Comparison of ENCODE assay signal across 25 cellular contexts in genomic region chr20:45588800-45589199, GRCh38. TPM values are rescaled to one million over a fixed set of nuclear protein-coding genes. Genes with fewer than 3 reads are reported as not detected.
DNase-seq lines count a peak whose midpoint lies in the region; FAIRE-seq and TF ChIP-seq lines count a peak whose summit lies in the region.
"Had no signal": no experiment of that assay in that cellular context is flagged by ENCODE, and none has a peak within 500 bp of the region (broad histone marks: within the 10 kb centered on the region; RNA-seq: fewer than 3 reads in every experiment).

No MANE protein-coding gene starts in this region.

- in situ Hi-C loops in GM23248 (cut with MboI): no loop called here

- no peak overlapping the region for H2AFZ ChIP-seq in GM23248

- H3K4me3 ChIP-seq in GM23248 (no peak overlapping the region), bronchial epithelial cell (ENCODE audit: low read depth, low read length) (no peak overlapping the region)
- H3K4me3 ChIP-seq: BLaER1, HAP-1, Peyer's patch, SJSA1 had no signal

- peaks cover 4% of the 10 kb centered on the region; the same call in 1 of the 2 replicates for H3K4me1 ChIP-seq in GM23248 (ENCODE audit: insufficient read depth)
- H3K4me1 ChIP-seq: BLaER1, HAP-1, Peyer's patch, SJSA1 had no signal

- H3K9me2 ChIP-seq in GM23248 (ENCODE audit: insufficient read depth): no peaks in the 10 kb centered on the region

- no peaks in the 10 kb centered on the region for H3K79me2 ChIP-seq in GM23248 (ENCODE audit: insufficient read depth)

- H3K4me2 ChIP-seq in GM23248 (ENCODE audit: unreplicated experiment): no peak overlapping the region
- H3K4me2 ChIP-seq: BLaER1 had no signal

- no peaks in the 10 kb centered on the region for H3F3A ChIP-seq in GM23248 (ENCODE audit: insufficient read depth)

- FAIRE-seq in bronchial epithelial cell (lab: Jason Lieb, UNC): no peak
- no peak for FAIRE-seq in GM12892 (lab: Jason Lieb, UNC)
- FAIRE-seq: G401.6 had no signal

- no peak for TF ChIP-seq CTCF in bronchial epithelial cell (IDR thresholded peaks at IDR 0.05; ENCODE audit: insufficient read depth, low read length, severe bottlenecking)

- H3K36me3 ChIP-seq in GM23248 (ENCODE audit: low read depth) (no peaks in the 10 kb centered on the region), bronchial epithelial cell (ENCODE audit: control insufficient read depth, insufficient read depth, low read length) (no peaks in the 10 kb centered on the region)
- H3K36me3 ChIP-seq: BLaER1, HAP-1, Peyer's patch, SJSA1 had no signal

- H3K9ac ChIP-seq in GM23248: no peak overlapping the region
- H3K9ac ChIP-seq: BLaER1 had no signal

- peak; percentile 33 for DNase-seq in GM23248
- peak; percentile 8 for DNase-seq in NCI-H226
- peak; percentile 12 for DNase-seq in bronchial epithelial cell (ENCODE audit: low read depth)
- peak; percentile 7 for DNase-seq in myocyte (ENCODE audit: low read depth)
- DNase-seq in UCSD-AML1 (lab: John Stamatoyannopoulos, UW; ENCODE audit: unreplicated experiment): no peak
- no peak for DNase-seq in cardiac septum (ENCODE audit: low spot score)
- DNase-seq in NCI-H1694 (lab: John Stamatoyannopoulos, UW): no peak
- DNase-seq in GM12892 (ENCODE audit: insufficient read length): no peak
- DNase-seq: Caco-2; CD4-positive, alpha-beta memory T cell; DND-41; IMR-90; NCI-H1436 treated with DMSO at 0.1 percent for 48 hours; NCI-H2029; NCI-H345; NCI-H524; NCI-H82; Peyer's patch; T-helper 1 cell had no signal

- H3K27ac ChIP-seq in GM23248: no peak overlapping the region
- H3K27ac ChIP-seq: BLaER1, Peyer's patch, SJSA1 had no signal

- H3K9me3 ChIP-seq in GM23248 (ENCODE audit: low read depth): no peaks in the 10 kb centered on the region
- H3K9me3 ChIP-seq: BLaER1, HAP-1, Peyer's patch, SJSA1 had no signal

- intact Hi-C loops in cardiac septum (cut with DNase I): no loop called here

- TF ChIP-seq POLR2A in GM12892 (IDR thresholded peaks at IDR 0.05; ENCODE audit: low read depth, low read length): no peak

- no peaks in the 10 kb centered on the region for H4K20me1 ChIP-seq in GM23248 (ENCODE audit: insufficient read depth)
- H4K20me1 ChIP-seq: BLaER1 had no signal

- H3K27me3 ChIP-seq in GM23248 (replicated peaks; ENCODE audit: insufficient read depth) (0 out of 2 replicates have a peak, but pooled peaks cover 3% of the 10 kb centered on the region), bronchial epithelial cell (ENCODE audit: control insufficient read depth, insufficient read depth, low read length) (no peaks in the 10 kb centered on the region)
- H3K27me3 ChIP-seq: BLaER1, Peyer's patch had no signal

- WGBS in GM23248 (ENCODE audit: low coverage in 1 of 2, low lambda C conversion rate in 2 of 2, missing lambda C conversion rate in 2 of 2), 2 experiments: 63 to 76% methylated on average over 2 of the region's 2 CpGs

RNA-seq across cellular contexts. Expression of gene WFDC8, which starts 9.7 kb away (rescaled TPM):
- total RNA-seq in GM23248 (2014; rRNA removed; shearing (Covaris generic)): not detected in 2 replicates
- polyA plus RNA-seq in GM23248 (2016; fragmentation: Nextera tagmentation; extraction: Ambion mirVana): not detected in 2 replicates
- not detected in 2 replicates for total RNA-seq in bronchial epithelial cell
- not detected in 2 replicates for total RNA-seq in myocyte
- not detected for polyA plus RNA-seq in myocyte (2012)
- total RNA-seq in cardiac septum: not detected
- not detected for polyA plus RNA-seq in GM12892 (2012; ENCODE audit: missing spikeins)
- total RNA-seq: Caco-2; CD4-positive, alpha-beta memory T cell; IMR-90; MCF 10A; Peyer's patch; Right ventricle myocardium inferior; SJSA1 had no signal
- polyA plus RNA-seq: CD4-positive, alpha-beta memory T cell; IMR-90 had no signal

RNA-seq across cellular contexts. Expression of gene WFDC10A, which starts 40.7 kb away (rescaled TPM):
- total RNA-seq in GM23248 (2014; rRNA removed; shearing (Covaris generic)): not detected in 2 replicates
- not detected in 2 replicates for polyA plus RNA-seq in GM23248 (2016; fragmentation: Nextera tagmentation; extraction: Ambion mirVana)
- total RNA-seq in bronchial epithelial cell (not detected in 2 replicates), myocyte (not detected in 2 replicates), cardiac septum (not detected)
- polyA plus RNA-seq in myocyte (2012): not detected
- polyA plus RNA-seq in GM12892 (2012; ENCODE audit: missing spikeins): not detected
- total RNA-seq: Caco-2; CD4-positive, alpha-beta memory T cell; IMR-90; MCF 10A; Peyer's patch; Right ventricle myocardium inferior; SJSA1 had no signal
- polyA plus RNA-seq: CD4-positive, alpha-beta memory T cell; IMR-90 had no signal

RNA-seq across cellular contexts. Expression of gene EPPIN, which starts 41.6 kb away (rescaled TPM):
- not detected in 2 replicates for total RNA-seq in GM23248 (2014; rRNA removed; shearing (Covaris generic))
- polyA plus RNA-seq in GM23248 (2016; fragmentation: Nextera tagmentation; extraction: Ambion mirVana): not detected in 2 replicates
- total RNA-seq in bronchial epithelial cell (not detected in 2 replicates), myocyte (not detected in 2 replicates), cardiac septum (not detected)
- polyA plus RNA-seq in myocyte (2012): not detected
- polyA plus RNA-seq in GM12892 (2012; ENCODE audit: missing spikeins): not detected
- total RNA-seq: Caco-2; CD4-positive, alpha-beta memory T cell; IMR-90; MCF 10A; Peyer's patch; Right ventricle myocardium inferior; SJSA1 had no signal
- polyA plus RNA-seq: CD4-positive, alpha-beta memory T cell; IMR-90 had no signal

RNA-seq across cellular contexts. Expression of gene WFDC9, which starts 42.3 kb away (rescaled TPM):
- total RNA-seq in GM23248 (2014; rRNA removed; shearing (Covaris generic)): not detected in 2 replicates
- not detected in 2 replicates for polyA plus RNA-seq in GM23248 (2016; fragmentation: Nextera tagmentation; extraction: Ambion mirVana)
- total RNA-seq in bronchial epithelial cell: not detected in 2 replicates
- not detected in 2 replicates for total RNA-seq in myocyte
- polyA plus RNA-seq in myocyte (2012): not detected
- total RNA-seq in cardiac septum: not detected
- not detected for polyA plus RNA-seq in GM12892 (2012; ENCODE audit: missing spikeins)
- total RNA-seq: Caco-2; CD4-positive, alpha-beta memory T cell; IMR-90; MCF 10A; Peyer's patch; Right ventricle myocardium inferior; SJSA1 had no signal
- polyA plus RNA-seq: CD4-positive, alpha-beta memory T cell; IMR-90 had no signal

RNA-seq across cellular contexts. Expression of gene WFDC6, which starts 49.5 kb away (rescaled TPM):
- total RNA-seq in GM23248 (2014; rRNA removed; shearing (Covaris generic)): not detected in 2 replicates
- polyA plus RNA-seq in GM23248 (2016; fragmentation: Nextera tagmentation; extraction: Ambion mirVana): not detected in 2 replicates
- not detected in 2 replicates for total RNA-seq in bronchial epithelial cell
- not detected in 2 replicates for total RNA-seq in myocyte
- polyA plus RNA-seq in myocyte (2012): not detected
- not detected for total RNA-seq in cardiac septum
- polyA plus RNA-seq in GM12892 (2012; ENCODE audit: missing spikeins): not detected
- total RNA-seq: Caco-2; CD4-positive, alpha-beta memory T cell; IMR-90; MCF 10A; Peyer's patch; Right ventricle myocardium inferior; SJSA1 had no signal
- polyA plus RNA-seq: CD4-positive, alpha-beta memory T cell; IMR-90 had no signal

Comparison
In these comparisons a context has a peak if more than half of its experiments do, and no peak if none do; other contexts are left out.
1. DNase-seq: peak in GM23248 (single experiment), NCI-H226 (single experiment), bronchial epithelial cell (single experiment) and myocyte (single experiment); none in UCSD-AML1 (single experiment), cardiac septum (single experiment), NCI-H1694 (single experiment) and GM12892 (single experiment).